9 cellular contexts compared by ENCODE assay signal in the genomic region with DNA sequence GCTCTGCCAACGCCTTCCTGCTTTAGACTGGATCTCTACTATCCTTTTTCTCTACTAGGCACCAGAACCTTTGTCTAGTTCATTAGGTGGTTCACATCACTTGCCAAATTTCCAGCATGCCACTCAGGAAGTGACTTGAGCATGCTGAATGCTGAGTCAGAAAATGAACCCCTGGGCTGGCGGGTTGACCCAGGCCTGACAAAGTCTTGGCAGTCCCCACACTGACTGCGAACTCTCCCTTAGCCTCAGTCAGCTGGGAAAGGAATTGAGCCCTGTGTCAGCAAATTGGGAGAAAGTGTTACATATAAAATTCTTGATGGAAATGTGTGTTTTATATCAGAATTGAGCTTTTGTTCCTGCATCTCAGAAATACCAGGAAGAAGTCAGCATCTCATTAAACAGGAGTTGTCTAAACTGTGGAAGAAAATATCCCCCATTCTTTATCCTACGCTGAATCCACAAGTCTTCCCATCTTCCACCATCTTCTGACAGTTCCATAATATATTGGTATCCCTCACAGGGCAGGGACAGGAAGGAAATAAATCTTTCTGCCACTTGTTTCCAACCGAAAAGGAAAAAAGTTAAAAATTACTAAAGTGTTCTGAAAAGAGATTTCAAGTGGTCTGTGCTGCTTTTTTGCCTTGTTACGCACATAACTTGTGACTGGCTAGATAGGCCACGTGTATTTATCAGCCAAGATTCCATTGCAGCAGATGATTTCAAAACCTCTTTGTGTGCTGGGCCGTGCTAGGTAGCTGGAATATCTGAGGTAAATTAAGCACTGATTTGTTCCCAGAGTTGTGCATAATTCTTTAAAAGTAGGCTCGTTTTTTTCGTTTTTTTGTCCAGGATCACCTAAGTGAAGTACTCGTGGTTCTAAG. TPM values are rescaled to one million over a fixed set of nuclear protein-coding genes. Genes with fewer than 3 reads are reported as not detected.
DNase-seq lines count a peak whose midpoint lies in the region; ATAC-seq and TF ChIP-seq lines count a peak whose summit lies in the region.
"Had no signal": no experiment of that assay in that cellular context is flagged by ENCODE, and none has a peak within 500 bp of the region (broad histone marks: within the 10 kb centered on the region; RNA-seq: fewer than 3 reads in every experiment).

No MANE protein-coding gene starts in this region.

- H3K9me2 ChIP-seq in SK-N-SH, result no peaks in the 10 kb centered on the region

- ATAC-seq in GM21723 (IDR thresholded peaks at IDR 0.05; ENCODE audit: unreplicated experiment), result no peak

- H3K4me3 ChIP-seq in SK-N-SH (ENCODE audit: low read depth in 2 of 2, low read length in 1 of 2) (no peak overlapping the region), fibroblast of villous mesenchyme (ENCODE audit: low read depth, low read length) (no peak overlapping the region), retinal pigment epithelial cell (ENCODE audit: low read length) (no peak overlapping the region)
- H3K4me3 ChIP-seq: Peyer's patch had no signal

- TF ChIP-seq RAD21 in SK-N-SH (IDR thresholded peaks at IDR 0.05; ENCODE audit: low read length), result no peak

- H3K4me1 ChIP-seq in SK-N-SH (ENCODE audit: control insufficient read depth in 1 of 2, insufficient read depth in 2 of 2, low read depth in 1 of 2, low read length in 1 of 2), result peaks cover 37 to 46% of the 10 kb centered on the region in 2 experiments
- H3K4me1 ChIP-seq: Peyer's patch had no signal

- H3K27ac ChIP-seq in SK-N-SH (ENCODE audit: low read depth in 2 of 2, low read length in 1 of 2), result peak overlapping the region; percentile 77 to 85

- no peak for TF ChIP-seq CTCF in SK-N-SH (IDR thresholded peaks at IDR 0.05)
- no peak for TF ChIP-seq CTCF in fibroblast of villous mesenchyme (IDR thresholded peaks at IDR 0.05; ENCODE audit: insufficient read depth, low read depth, low read length)
- no peak for TF ChIP-seq CTCF in retinal pigment epithelial cell (conservative IDR thresholded peaks at IDR 0.05; ENCODE audit: low read depth, low read length)

- no peaks in the 10 kb centered on the region for H3K9me3 ChIP-seq in SK-N-SH
- H3K9me3 ChIP-seq: Peyer's patch had no signal

- peak overlapping the region; percentile 69; the same call in 1 of the 2 replicates for H2AFZ ChIP-seq in SK-N-SH (ENCODE audit: low read depth)

- no peaks in the 10 kb centered on the region for H4K20me1 ChIP-seq in SK-N-SH (ENCODE audit: insufficient read depth)

- peak in 1 of 2 experiments; percentile 35; a peak in 1 of 4 replicates for TF ChIP-seq EP300 in SK-N-SH (IDR thresholded peaks at IDR 0.05; ENCODE audit: borderline replicate concordance in 1 of 2, low read depth in 1 of 2, low read length in 1 of 2)

- H3K27me3 ChIP-seq in SK-N-SH (ENCODE audit: insufficient read depth), result no peaks in the 10 kb centered on the region
- H3K27me3 ChIP-seq: Peyer's patch had no signal

- 57% methylated on average over 11 of the region's 11 CpGs for WGBS in SK-N-SH (ENCODE audit: low lambda C conversion rate)

- peaks cover 11 to 16% of the 10 kb centered on the region in 2 experiments for H3K36me3 ChIP-seq in SK-N-SH (replicated peaks in 1 of 2; ENCODE audit: control insufficient read depth in 1 of 2, insufficient read depth in 2 of 2, low read length in 1 of 2)

- H3F3A ChIP-seq in SK-N-SH (replicated peaks; ENCODE audit: insufficient read depth), result peaks cover 44% of the 10 kb centered on the region

- H3K79me2 ChIP-seq in SK-N-SH (ENCODE audit: insufficient read depth), result no peaks in the 10 kb centered on the region

- CTCF ChIA-PET in SK-N-SH (lab: Yijun Ruan, JAX), result interaction anchor here (0.7 to 2.4 kb wide), 7 partner anchors 9 to 117 kb away, joined by 3 to 10 read pairs (median 3); no protein-coding TSS in a partner anchor

- peak overlapping the region; percentile 60 for H3K4me2 ChIP-seq in SK-N-SH

- peak overlapping the region; percentile 42 for H3K9ac ChIP-seq in SK-N-SH

- peak; percentile 58 for DNase-seq in GM04504 (ENCODE audit: low read depth)
- DNase-seq in SK-N-SH, result no peak
- DNase-seq in fibroblast of villous mesenchyme (ENCODE audit: low read depth), result peak; percentile 42
- peak; percentile 79 for DNase-seq in retinal pigment epithelial cell (ENCODE audit: low read depth)
- no peak for DNase-seq in dedifferentiated amniotic fluid mesenchymal stem cell (ENCODE audit: extremely low spot score)
- no peak for DNase-seq in KG1 (lab: John Stamatoyannopoulos, UW)
- no peak for DNase-seq in cerebellar cortex (ENCODE audit: low spot score)

- POLR2A ChIA-PET in SK-N-SH (lab: Yijun Ruan, JAX), result no interaction called here

TF ChIP-seq in SK-N-SH, 30 proteins besides CTCF, POLR2A, EP300 and RAD21 (continues in another document):
- TF ChIP-seq TEAD4 (IDR thresholded peaks at IDR 0.05; ENCODE audit: borderline replicate concordance, insufficient read depth) (no peak), GATA2 (CRISPR knock-in tag; IDR thresholded peaks at IDR 0.05) (no peak), FOXM1 (IDR thresholded peaks at IDR 0.05; ENCODE audit: low read depth) (no peak), RCOR1 (IDR thresholded peaks at IDR 0.05; ENCODE audit: low read length) (peak; percentile 13; the same call in 1 of the 2 replicates), RXRA (IDR thresholded peaks at IDR 0.05; ENCODE audit: borderline replicate concordance, low read depth) (peak; percentile 67; the same call in 1 of the 2 replicates), POLR2AphosphoS5 (IDR thresholded peaks at IDR 0.05; ENCODE audit: low read depth, low read length) (no peak), GABPA (IDR thresholded peaks at IDR 0.05; ENCODE audit: low read depth) (no peak), MAX (IDR thresholded peaks at IDR 0.05; ENCODE audit: low read depth) (peak; percentile 85), MXI1 (IDR thresholded peaks at IDR 0.05; ENCODE audit: low read depth, low read length) (no peak), TCF12 (IDR thresholded peaks at IDR 0.05) (peak; percentile 62; the same call in 1 of the 2 replicates), NRF1 (IDR thresholded peaks at IDR 0.05; ENCODE audit: low read depth, low read length) (no peak), RFX5 (IDR thresholded peaks at IDR 0.05; ENCODE audit: low read length) (no peak), FOSL2 (IDR thresholded peaks at IDR 0.05; ENCODE audit: borderline replicate concordance, low read depth) (peak; percentile 69; the same call in 1 of the 2 replicates), YY1 (IDR thresholded peaks at IDR 0.05; ENCODE audit: low read depth) (no peak), SIN3A (IDR thresholded peaks at IDR 0.05; ENCODE audit: borderline replicate concordance, low read depth, low read length) (no peak), JUND (IDR thresholded peaks at IDR 0.05) (peak; percentile 64; the same call in 1 of the 2 replicates), EZH2phosphoT487 (IDR thresholded peaks at IDR 0.05; ENCODE audit: borderline replicate concordance, low read depth) (no peak), NFIC (IDR thresholded peaks at IDR 0.05; ENCODE audit: borderline replicate concordance) (peak; percentile 87)
- TF ChIP-seq, protein P1, sequence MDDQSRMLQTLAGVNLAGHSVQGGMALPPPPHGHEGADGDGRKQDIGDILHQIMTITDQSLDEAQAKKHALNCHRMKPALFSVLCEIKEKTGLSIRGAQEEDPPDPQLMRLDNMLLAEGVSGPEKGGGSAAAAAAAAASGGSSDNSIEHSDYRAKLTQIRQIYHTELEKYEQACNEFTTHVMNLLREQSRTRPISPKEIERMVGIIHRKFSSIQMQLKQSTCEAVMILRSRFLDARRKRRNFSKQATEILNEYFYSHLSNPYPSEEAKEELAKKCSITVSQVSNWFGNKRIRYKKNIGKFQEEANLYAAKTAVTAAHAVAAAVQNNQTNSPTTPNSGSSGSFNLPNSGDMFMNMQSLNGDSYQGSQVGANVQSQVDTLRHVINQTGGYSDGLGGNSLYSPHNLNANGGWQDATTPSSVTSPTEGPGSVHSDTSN (IDR thresholded peaks at IDR 0.05), result peak; percentile 69
- TF ChIP-seq, protein P2, sequence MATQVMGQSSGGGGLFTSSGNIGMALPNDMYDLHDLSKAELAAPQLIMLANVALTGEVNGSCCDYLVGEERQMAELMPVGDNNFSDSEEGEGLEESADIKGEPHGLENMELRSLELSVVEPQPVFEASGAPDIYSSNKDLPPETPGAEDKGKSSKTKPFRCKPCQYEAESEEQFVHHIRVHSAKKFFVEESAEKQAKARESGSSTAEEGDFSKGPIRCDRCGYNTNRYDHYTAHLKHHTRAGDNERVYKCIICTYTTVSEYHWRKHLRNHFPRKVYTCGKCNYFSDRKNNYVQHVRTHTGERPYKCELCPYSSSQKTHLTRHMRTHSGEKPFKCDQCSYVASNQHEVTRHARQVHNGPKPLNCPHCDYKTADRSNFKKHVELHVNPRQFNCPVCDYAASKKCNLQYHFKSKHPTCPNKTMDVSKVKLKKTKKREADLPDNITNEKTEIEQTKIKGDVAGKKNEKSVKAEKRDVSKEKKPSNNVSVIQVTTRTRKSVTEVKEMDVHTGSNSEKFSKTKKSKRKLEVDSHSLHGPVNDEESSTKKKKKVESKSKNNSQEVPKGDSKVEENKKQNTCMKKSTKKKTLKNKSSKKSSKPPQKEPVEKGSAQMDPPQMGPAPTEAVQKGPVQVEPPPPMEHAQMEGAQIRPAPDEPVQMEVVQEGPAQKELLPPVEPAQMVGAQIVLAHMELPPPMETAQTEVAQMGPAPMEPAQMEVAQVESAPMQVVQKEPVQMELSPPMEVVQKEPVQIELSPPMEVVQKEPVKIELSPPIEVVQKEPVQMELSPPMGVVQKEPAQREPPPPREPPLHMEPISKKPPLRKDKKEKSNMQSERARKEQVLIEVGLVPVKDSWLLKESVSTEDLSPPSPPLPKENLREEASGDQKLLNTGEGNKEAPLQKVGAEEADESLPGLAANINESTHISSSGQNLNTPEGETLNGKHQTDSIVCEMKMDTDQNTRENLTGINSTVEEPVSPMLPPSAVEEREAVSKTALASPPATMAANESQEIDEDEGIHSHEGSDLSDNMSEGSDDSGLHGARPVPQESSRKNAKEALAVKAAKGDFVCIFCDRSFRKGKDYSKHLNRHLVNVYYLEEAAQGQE (IDR thresholded peaks at IDR 0.05; ENCODE audit: low read depth, low read length), result no peak

RNA-seq across cellular contexts. Expression of gene SLC12A3, which starts 16.7 kb away (rescaled TPM):
- not detected in 2 replicates for polyA plus RNA-seq in SK-N-SH (2012; rRNA removed)
- polyA plus RNA-seq in SK-N-SH (2012; cell fraction: cytosol; rRNA removed), result not detected in 2 replicates
- not detected in 2 replicates for polyA plus RNA-seq in SK-N-SH (2012; cell fraction: nucleus; rRNA removed)
- total RNA-seq in fibroblast of villous mesenchyme, result not detected in 2 replicates
- total RNA-seq: Peyer's patch had no signal

Comparison
In these comparisons a context has a peak if more than half of its experiments do, and no peak if none do; other contexts are left out.
1. DNase-seq: peak in GM04504 (single experiment), fibroblast of villous mesenchyme (single experiment) and retinal pigment epithelial cell (single experiment); none in SK-N-SH (single experiment), dedifferentiated amniotic fluid mesenchymal stem cell (single experiment), KG1 (single experiment) and cerebellar cortex (single experiment).